Comparison of ENCODE assay signal across 13 cellular contexts in the genomic region with DNA sequence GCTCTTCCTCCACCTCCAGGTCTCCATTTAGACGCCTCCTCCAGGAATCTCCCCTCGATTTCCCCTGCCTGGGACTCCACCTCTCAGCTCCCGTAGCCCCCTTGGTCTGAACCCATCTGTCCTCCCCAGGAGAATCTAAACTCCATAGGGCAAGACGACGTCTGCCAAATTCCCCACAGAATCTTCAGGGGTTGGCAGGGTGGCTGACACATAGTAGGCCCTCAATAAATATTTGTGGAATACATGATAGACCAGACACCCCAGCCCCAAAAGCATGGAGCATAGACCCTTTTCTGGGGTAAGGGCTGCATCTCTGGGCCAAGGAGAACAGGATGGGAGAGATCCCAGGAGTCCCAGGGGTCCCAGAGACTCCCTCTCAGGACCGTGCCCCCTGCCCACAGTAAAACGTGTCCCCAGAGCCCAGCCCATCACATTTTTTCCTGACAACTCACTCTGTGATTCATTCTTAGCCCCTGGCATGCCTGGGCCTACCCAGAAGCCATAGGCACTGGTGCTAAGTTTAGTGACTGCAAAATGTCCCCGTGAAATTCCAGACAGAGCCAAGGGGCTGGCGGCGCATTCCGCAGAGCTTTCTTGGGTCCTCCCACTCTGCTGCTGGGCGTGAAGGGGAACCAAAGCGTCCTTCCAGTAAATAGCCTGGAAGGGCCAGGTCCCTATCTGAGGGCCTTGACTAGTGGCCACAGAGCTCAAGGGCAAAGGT.
DNase-seq lines count a peak whose midpoint lies in the region; ATAC-seq and TF ChIP-seq lines count a peak whose summit lies in the region.
"Had no signal": no experiment of that assay in that cellular context is flagged by ENCODE, and none has a peak within 500 bp of the region (broad histone marks: within the 10 kb centered on the region; RNA-seq: fewer than 3 reads in every experiment).

No MANE protein-coding gene starts in this region.

- DNase-seq in HCT116 (ENCODE audit: low read depth, low spot score) (peak; percentile 19), SW480 (ENCODE audit: low spot score) (peak; percentile 21), left ventricle myocardium inferior (no peak), DMS53 treated with DMSO at 0.1 percent for 48 hours (lab: John Stamatoyannopoulos, UW; ENCODE audit: unreplicated experiment) (no peak), NCI-H1105 treated with DMSO at 0.1 percent for 48 hours (lab: John Stamatoyannopoulos, UW) (no peak), ascending aorta (ENCODE audit: low spot score in 2 of 2) (no peak)
- DNase-seq in activated naive CD4-positive, alpha-beta T cell treated with anti-CD3 and anti-CD28 coated beads, Interleukin-2, amount 50 U/mL, for 16 hours = no peak
- DNase-seq: activated CD4-positive, alpha-beta T cell treated with anti-CD3 and anti-CD28 coated beads, Interleukin-2, amount 10 ng/mL, durations not matched to agents 7 days and 5 days; CD4-positive, alpha-beta T cell; midbrain; T-helper 2 cell had no signal

- RAD21 ChIA-PET in HCT116 (lab: Charles Lee; ENCODE audit: low non-redundant PET in 1 of 2, low total read pairs in 2 of 2, uncharacterized antibody in 2 of 2, unreplicated experiment in 2 of 2) = no interaction called here

- peak overlapping the region; percentile 39 for H2AFZ ChIP-seq in HCT116 (ENCODE audit: low read depth, low read length, poor library complexity, severe bottlenecking)

- CTCF ChIA-PET in HCT116 (lab: Charles Lee) = no interaction called here

- TF ChIP-seq RAD21 in HCT116 (IDR thresholded peaks at IDR 0.05; ENCODE audit: low read depth) = no peak

- H3K27me3 ChIP-seq in HCT116 (ENCODE audit: insufficient read depth, low read length) = no peaks in the 10 kb centered on the region
- peaks cover 12% of the 10 kb centered on the region for H3K27me3 ChIP-seq in left ventricle myocardium inferior (ENCODE audit: low read depth)
- H3K27me3 ChIP-seq in skeletal muscle satellite cell (ENCODE audit: control insufficient read depth, insufficient read depth, low read length) = peaks cover 2% of the 10 kb centered on the region
- H3K27me3 ChIP-seq in ascending aorta = no peaks in the 10 kb centered on the region

- H3K9me2 ChIP-seq in HCT116 (ENCODE audit: insufficient read depth) = no peaks in the 10 kb centered on the region

- TF ChIP-seq POLR2A in HCT116 (IDR thresholded peaks at IDR 0.05; ENCODE audit: borderline replicate concordance, extremely low read depth, insufficient read depth, insufficient read length) = no peak

- H3K27ac ChIP-seq in HCT116 (ENCODE audit: low read depth, low read length) = no peak overlapping the region
- H3K27ac ChIP-seq in left ventricle myocardium inferior (replicated peaks) = peak overlapping the region; percentile 78
- H3K27ac ChIP-seq in ascending aorta = peak overlapping the region in 1 of 2 donors; percentile 27
- H3K27ac ChIP-seq: prostate gland had no signal

- BruUV-seq in HCT116 (replicated peaks; lab: Mats Ljungman, UMichigan) = no TSS peak

- ATAC-seq in HCT116 = peak; percentile 30; the same call in 1 of the 2 replicates

- H3K9ac ChIP-seq in HCT116 (ENCODE audit: low read length) (no peak overlapping the region), skeletal muscle satellite cell (ENCODE audit: low read depth, low read length) (peak overlapping the region; percentile 11)

- H3K9me3 ChIP-seq in HCT116 (ENCODE audit: control insufficient read depth in 1 of 2, insufficient read depth in 1 of 2, low read depth in 1 of 2, low read length in 2 of 2) = no peaks in the 10 kb centered on the region
- peaks cover 6% of the 10 kb centered on the region for H3K9me3 ChIP-seq in left ventricle myocardium inferior (replicated peaks)
- no peaks in the 10 kb centered on the region for H3K9me3 ChIP-seq in skeletal muscle satellite cell (replicated peaks; ENCODE audit: low read length)
- H3K9me3 ChIP-seq in ascending aorta = no peaks in the 10 kb centered on the region
- H3K9me3 ChIP-seq: prostate gland had no signal

- POLR2A ChIA-PET in HCT116 (lab: Charles Lee) = no interaction called here

- H3K4me2 ChIP-seq in HCT116 (ENCODE audit: low read length) = peak overlapping the region; percentile 61
- H3K4me2 ChIP-seq in skeletal muscle satellite cell (ENCODE audit: low read length) = no peak overlapping the region

- intact Hi-C loops in HCT116 (cut with micrococcal nuclease) = no loop called here
- intact Hi-C loops in left ventricle myocardium inferior (cut with micrococcal nuclease) = no loop called here
- intact Hi-C loops in ascending aorta (cut with DNase I) = no loop called here

- H3K4me3 ChIP-seq in HCT116 (replicated peaks in 1 of 2; ENCODE audit: low read depth in 1 of 2, low read length in 2 of 2) (no peak overlapping the region), left ventricle myocardium inferior (no peak overlapping the region), skeletal muscle satellite cell (ENCODE audit: low read length) (no peak overlapping the region), ascending aorta (no peak overlapping the region)
- H3K4me3 ChIP-seq: prostate gland had no signal

- TF ChIP-seq CTCF in HCT116 (IDR thresholded peaks at IDR 0.05 in 2 of 3, conservative IDR thresholded peaks at IDR 0.05 in 1 of 3; ENCODE audit: borderline replicate concordance in 1 of 3, insufficient read depth in 1 of 3, low read depth in 2 of 3, low read length in 2 of 3) (no peak), left ventricle myocardium inferior (IDR thresholded peaks at IDR 0.05; ENCODE audit: borderline replicate concordance) (no peak), ascending aorta (IDR thresholded peaks at IDR 0.05) (no peak)

- no peaks in the 10 kb centered on the region for H3K79me2 ChIP-seq in HCT116 (ENCODE audit: insufficient read depth, low read length)

- no peaks in the 10 kb centered on the region for H3K36me3 ChIP-seq in HCT116 (ENCODE audit: control insufficient read depth in 1 of 2, insufficient read depth in 2 of 2, low read length in 2 of 2)
- no peaks in the 10 kb centered on the region for H3K36me3 ChIP-seq in left ventricle myocardium inferior
- H3K36me3 ChIP-seq in skeletal muscle satellite cell (ENCODE audit: insufficient read depth, low read length) = no peaks in the 10 kb centered on the region
- H3K36me3 ChIP-seq in ascending aorta = no peaks in the 10 kb centered on the region
- H3K36me3 ChIP-seq: prostate gland had no signal

- H3K4me1 ChIP-seq in HCT116 (ENCODE audit: control insufficient read depth in 1 of 2, insufficient read depth in 2 of 2, low read length in 2 of 2) (peaks cover 4 to 45% of the 10 kb centered on the region in 2 experiments; a peak in 3 of 4 replicates), left ventricle myocardium inferior (peaks cover 30% of the 10 kb centered on the region), skeletal muscle satellite cell (ENCODE audit: control insufficient read depth, insufficient read depth, low read length) (peaks cover 31% of the 10 kb centered on the region), ascending aorta (no peaks in the 10 kb centered on the region)
- H3K4me1 ChIP-seq: prostate gland had no signal

- no peaks in the 10 kb centered on the region for H4K20me1 ChIP-seq in HCT116 (ENCODE audit: insufficient read depth)

TF ChIP-seq in HCT116, 20 proteins besides CTCF, POLR2A, EP300 and RAD21:
- no peak for TF ChIP-seq ELF1 (IDR thresholded peaks at IDR 0.05; ENCODE audit: borderline replicate concordance, low read depth)
- no peak for TF ChIP-seq SRF (IDR thresholded peaks at IDR 0.05; ENCODE audit: low read depth)
- TF ChIP-seq JUND (IDR thresholded peaks at IDR 0.05) = peak; percentile 48; the same call in 1 of the 2 replicates
- peak; percentile 35; the same call in 1 of the 2 replicates for TF ChIP-seq SP1 (IDR thresholded peaks at IDR 0.05; ENCODE audit: low read depth)
- peak; percentile 75 for TF ChIP-seq FOSL1 (IDR thresholded peaks at IDR 0.05; ENCODE audit: low read depth)

Comparison
In these comparisons a context has a peak if more than half of its experiments do, and no peak if none do; other contexts are left out.
1. DNase-seq: peak in HCT116 (single experiment) and SW480 (single experiment); none in left ventricle myocardium inferior (single experiment), DMS53 treated with DMSO at 0.1 percent for 48 hours (single experiment), NCI-H1105 treated with DMSO at 0.1 percent for 48 hours (single experiment), ascending aorta (0 of 2) and activated naive CD4-positive, alpha-beta T cell treated with anti-CD3 and anti-CD28 coated beads, Interleukin-2, amount 50 U/mL, for 16 hours (single experiment).